In genomic region chr2:38739524-38739923, GRCh38 we compare ENCODE assay signal across 17 cellular contexts. TPM values are rescaled to one million over a fixed set of nuclear protein-coding genes. Genes with fewer than 3 reads are reported as not detected.
DNase-seq lines count a peak whose midpoint lies in the region; ATAC-seq and TF ChIP-seq lines count a peak whose summit lies in the region.
"Had no signal": no experiment of that assay in that cellular context is flagged by ENCODE, and none has a peak within 500 bp of the region (broad histone marks: within the 10 kb centered on the region; RNA-seq: fewer than 3 reads in every experiment).

No MANE protein-coding gene starts in this region.

- H3K4me3 Mint-ChIP-seq in activated naive CD4-positive, alpha-beta T cell treated with anti-CD3 and anti-CD28 coated beads, Interleukin-2, amount 10 ng/mL, durations not matched to agents 7 days and 5 days: no peak overlapping the region
- H3K4me3 Mint-ChIP-seq in activated naive CD8-positive, alpha-beta T cell treated with anti-CD3 and anti-CD28 coated beads for 36 hours: no peak overlapping the region
- H3K4me3 Mint-ChIP-seq: activated B cell treated with CpG ODN at 0.5 μM for 24 hours, memory B cell had no signal

- no peak for DNase-seq in activated naive CD4-positive, alpha-beta T cell treated with anti-CD3 and anti-CD28 coated beads, Interleukin-2, amount 50 U/mL, for 72 hours (ENCODE audit: low spot score in 2 of 2)
- DNase-seq in activated naive CD4-positive, alpha-beta T cell treated with anti-CD3 and anti-CD28 coated beads, Interleukin-2, amount 10 ng/mL, durations not matched to agents 7 days and 5 days: no peak
- DNase-seq in NB4 (ENCODE audit: low read depth) (peak; percentile 40), sciatic nerve (ENCODE audit: low spot score) (peak; percentile 26), pons (ENCODE audit: low spot score) (no peak)
- DNase-seq in activated naive CD8-positive, alpha-beta T cell treated with anti-CD3 and anti-CD28 coated beads for 36 hours: no peak
- DNase-seq: activated B cell treated with CpG ODN at 0.5 μM for 24 hours, activated gamma-delta T cell, GF-D8, glutamatergic neuron, KBM-7, NCI-H146, NCI-H2171 treated with DMSO at 0.1 percent for 48 hours, NCI-H526, pancreas had no signal

- no peaks in the 10 kb centered on the region for H3K9me3 Mint-ChIP-seq in activated naive CD4-positive, alpha-beta T cell treated with anti-CD3 and anti-CD28 coated beads, Interleukin-2, amount 50 U/mL, for 72 hours
- no peaks in the 10 kb centered on the region for H3K9me3 Mint-ChIP-seq in activated naive CD4-positive, alpha-beta T cell treated with anti-CD3 and anti-CD28 coated beads, Interleukin-2, amount 10 ng/mL, durations not matched to agents 7 days and 5 days
- H3K9me3 Mint-ChIP-seq in activated naive CD8-positive, alpha-beta T cell treated with anti-CD3 and anti-CD28 coated beads for 36 hours: peaks cover 5% of the 10 kb centered on the region
- H3K9me3 Mint-ChIP-seq: activated B cell treated with CpG ODN at 0.5 μM for 24 hours, memory B cell had no signal

- CTCF ChIA-PET in activated naive CD4-positive, alpha-beta T cell treated with anti-CD3 and anti-CD28 coated beads, Interleukin-2, amount 10 ng/mL, durations not matched to agents 7 days and 5 days (lab: Charles Lee): interaction anchor here (0.7 to 10.9 kb wide), 7 partner anchors 8 to 204 kb away, joined by 3 to 118 read pairs (median 6); no protein-coding TSS in a partner anchor

- intact Hi-C loops in sciatic nerve (cut with DNase I): loop anchor here (10.0 kb wide), 1 partner anchor 425 kb away; no protein-coding TSS in a partner anchor

- TF ChIP-seq POLR2A in NB4 (IDR thresholded peaks at IDR 0.05; ENCODE audit: extremely low read depth, insufficient read length): no peak

- peaks cover 13 to 36% of the 10 kb centered on the region in 2 donors for H3K36me3 Mint-ChIP-seq in activated naive CD4-positive, alpha-beta T cell treated with anti-CD3 and anti-CD28 coated beads, Interleukin-2, amount 50 U/mL, for 72 hours
- peaks cover 41% of the 10 kb centered on the region for H3K36me3 Mint-ChIP-seq in activated naive CD4-positive, alpha-beta T cell treated with anti-CD3 and anti-CD28 coated beads, Interleukin-2, amount 10 ng/mL, durations not matched to agents 7 days and 5 days
- H3K36me3 Mint-ChIP-seq in activated naive CD8-positive, alpha-beta T cell treated with anti-CD3 and anti-CD28 coated beads for 36 hours: peaks cover 52% of the 10 kb centered on the region

- no peak overlapping the region for H3K4me3 ChIP-seq in NB4 (ENCODE audit: low read depth, low read length)
- H3K4me3 ChIP-seq: pancreas had no signal

- ATAC-seq in activated naive CD4-positive, alpha-beta T cell treated with anti-CD3 and anti-CD28 coated beads, Interleukin-2, amount 50 U/mL, for 72 hours: no peak
- ATAC-seq in sciatic nerve (no peak), HG03439 (IDR thresholded peaks at IDR 0.05; ENCODE audit: unreplicated experiment) (no peak)
- ATAC-seq: pancreas had no signal

- peak overlapping the region; percentile 65 to 93 for H3K27ac Mint-ChIP-seq in activated naive CD4-positive, alpha-beta T cell treated with anti-CD3 and anti-CD28 coated beads, Interleukin-2, amount 50 U/mL, for 72 hours
- no peak overlapping the region for H3K27ac Mint-ChIP-seq in activated naive CD4-positive, alpha-beta T cell treated with anti-CD3 and anti-CD28 coated beads, Interleukin-2, amount 10 ng/mL, durations not matched to agents 7 days and 5 days
- peak overlapping the region; percentile 34 for H3K27ac Mint-ChIP-seq in activated naive CD8-positive, alpha-beta T cell treated with anti-CD3 and anti-CD28 coated beads for 36 hours
- H3K27ac Mint-ChIP-seq: memory B cell had no signal

- H3K4me1 Mint-ChIP-seq in activated naive CD4-positive, alpha-beta T cell treated with anti-CD3 and anti-CD28 coated beads, Interleukin-2, amount 10 ng/mL, durations not matched to agents 7 days and 5 days: peaks cover 15% of the 10 kb centered on the region
- peaks cover 31% of the 10 kb centered on the region for H3K4me1 Mint-ChIP-seq in activated naive CD8-positive, alpha-beta T cell treated with anti-CD3 and anti-CD28 coated beads for 36 hours

- no peak for TF ChIP-seq CTCF in NB4 (IDR thresholded peaks at IDR 0.05; ENCODE audit: low read depth, low read length)

- no peaks in the 10 kb centered on the region for H3K27me3 Mint-ChIP-seq in activated naive CD4-positive, alpha-beta T cell treated with anti-CD3 and anti-CD28 coated beads, Interleukin-2, amount 10 ng/mL, durations not matched to agents 7 days and 5 days
- H3K27me3 Mint-ChIP-seq in activated naive CD8-positive, alpha-beta T cell treated with anti-CD3 and anti-CD28 coated beads for 36 hours: no peaks in the 10 kb centered on the region
- H3K27me3 Mint-ChIP-seq: activated B cell treated with CpG ODN at 0.5 μM for 24 hours, memory B cell had no signal

RNA-seq across cellular contexts. Expression of gene SRSF7, which starts 11.6 kb away (rescaled TPM):
- 100 to 1,000 TPM; 236 to 294 TPM for total RNA-seq in activated naive CD4-positive, alpha-beta T cell treated with anti-CD3 and anti-CD28 coated beads, Interleukin-2, amount 50 U/mL, for 72 hours
- 100 to 1,000 TPM; 381 to 392 TPM for total RNA-seq in activated naive CD8-positive, alpha-beta T cell treated with anti-CD3 and anti-CD28 coated beads for 36 hours
- total RNA-seq in sciatic nerve: 121 TPM

RNA-seq across cellular contexts. Expression of gene GEMIN6, which starts 38.5 kb away (rescaled TPM):
- 10 to 100 TPM; 23.8 to 25.4 TPM for total RNA-seq in activated naive CD4-positive, alpha-beta T cell treated with anti-CD3 and anti-CD28 coated beads, Interleukin-2, amount 50 U/mL, for 72 hours
- total RNA-seq in activated naive CD8-positive, alpha-beta T cell treated with anti-CD3 and anti-CD28 coated beads for 36 hours: 10 to 100 TPM; 38.6 to 43.3 TPM
- total RNA-seq in sciatic nerve: 9.6 TPM

Comparison
In these comparisons a context has a peak if more than half of its experiments do, and no peak if none do; other contexts are left out.
1. DNase-seq: peak in NB4 (single experiment) and sciatic nerve (single experiment); none in activated naive CD4-positive, alpha-beta T cell treated with anti-CD3 and anti-CD28 coated beads, Interleukin-2, amount 50 U/mL, for 72 hours (0 of 2), activated naive CD4-positive, alpha-beta T cell treated with anti-CD3 and anti-CD28 coated beads, Interleukin-2, amount 10 ng/mL, durations not matched to agents 7 days and 5 days (single experiment), activated naive CD8-positive, alpha-beta T cell treated with anti-CD3 and anti-CD28 coated beads for 36 hours (single experiment) and pons (single experiment).